Comparison of ENCODE assay signal across 21 cellular contexts in the genomic region with DNA sequence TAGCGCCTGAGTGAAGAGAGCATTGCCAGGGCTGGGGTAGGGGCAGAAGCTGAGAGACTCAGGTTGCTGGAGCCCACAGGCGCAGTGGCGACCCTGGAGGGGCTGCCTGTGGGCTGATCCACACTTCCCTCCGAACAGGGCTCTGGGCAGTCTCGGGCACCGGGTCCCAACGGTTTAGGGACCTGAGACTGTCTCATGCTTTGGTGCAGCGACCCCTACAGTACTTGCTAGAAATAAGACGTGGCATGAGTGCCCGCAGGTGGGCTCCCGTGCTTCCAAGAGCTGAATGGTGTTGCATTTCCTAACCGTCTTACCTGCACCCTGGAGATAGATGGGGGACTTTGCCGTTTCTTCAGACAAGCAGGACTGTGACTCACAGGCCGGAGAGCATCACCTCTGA.
"Had no signal": no experiment of that assay in that cellular context is flagged by ENCODE, and none has a peak within 500 bp of the region (broad histone marks: within the 10 kb centered on the region; RNA-seq: fewer than 3 reads in every experiment).

No MANE protein-coding gene starts in this region.

- H3K27ac ChIP-seq: epithelial cell of prostate, esophagus squamous epithelium, gastroesophageal sphincter, ovary, thoracic aorta, transverse colon had no signal

- H3K36me3 Mint-ChIP-seq: natural killer cell had no signal

- H3K4me1 ChIP-seq: gastroesophageal sphincter had no signal

- H3K27ac Mint-ChIP-seq: mesothelial cell of epicardium, natural killer cell had no signal

- H3K4me1 Mint-ChIP-seq: mesothelial cell of epicardium had no signal

- H3K36me3 ChIP-seq: ovary, transverse colon had no signal

- H3K9me3 Mint-ChIP-seq: natural killer cell, neural crest cell had no signal

- DNase-seq: effector memory CD4-positive, alpha-beta T cell; esophagus squamous epithelium; foreskin fibroblast; glutamatergic neuron; islet precursor cell; mammary epithelial cell; natural killer cell; nucleus accumbens; ovary; right cardiac atrium; small intestine; stimulated activated CD4-positive, alpha-beta T cell treated with anti-CD3 and anti-CD28 coated beads, Interleukin-12 subunit alpha, Interleukin-12 subunit beta, amount 100 ng/mL, for 4 hours; stimulated activated naive CD4-positive, alpha-beta T cell; stomach; substantia nigra; transverse colon had no signal

- H3K4me3 Mint-ChIP-seq: mesothelial cell of epicardium, natural killer cell, neural crest cell had no signal

- H3K4me3 ChIP-seq: esophagus squamous epithelium, gastroesophageal sphincter, ovary, stomach, thoracic aorta, transverse colon had no signal

- H3K9me3 ChIP-seq: esophagus squamous epithelium, gastroesophageal sphincter, ovary, stomach, thoracic aorta, transverse colon had no signal
